ENCODE assay signal across 22 cellular contexts in genomic region chr13:27658569-27658968, GRCh38. TPM values are rescaled to one million over a fixed set of nuclear protein-coding genes. Genes with fewer than 3 reads are reported as not detected.
DNase-seq lines count a peak whose midpoint lies in the region; ATAC-seq and TF ChIP-seq lines count a peak whose summit lies in the region.
"Had no signal": no experiment of that assay in that cellular context is flagged by ENCODE, and none has a peak within 500 bp of the region (broad histone marks: within the 10 kb centered on the region; RNA-seq: fewer than 3 reads in every experiment).

No MANE protein-coding gene starts in this region.

- no peak overlapping the region for H2BK120ac ChIP-seq in IMR-90 (ENCODE audit: low read depth, low read length)

- H3K56ac ChIP-seq in IMR-90 (ENCODE audit: extremely low read depth, insufficient read depth, low read length) = no peak overlapping the region

- H4K5ac ChIP-seq in IMR-90 (ENCODE audit: low read depth, low read length) = no peak overlapping the region

- no peak overlapping the region for H2BK15ac ChIP-seq in IMR-90 (ENCODE audit: low read depth, low read length)

- H4K20me1 ChIP-seq in IMR-90 (ENCODE audit: insufficient read depth, low read length) = no peaks in the 10 kb centered on the region; the same call in 1 of the 2 replicates

- TF ChIP-seq CTCF in A673 (conservative IDR thresholded peaks at IDR 0.05; ENCODE audit: low read depth, low read length) (no peak), IMR-90 (conservative IDR thresholded peaks at IDR 0.05; ENCODE audit: low read depth, low read length) (no peak), cardiac fibroblast (IDR thresholded peaks at IDR 0.05; ENCODE audit: low read depth, low read length) (no peak)

- H3K23ac ChIP-seq in IMR-90 (ENCODE audit: low read depth, low read length) = no peak overlapping the region

- no peak overlapping the region for H2AK5ac ChIP-seq in IMR-90 (ENCODE audit: low read depth, low read length)

- H2BK5ac ChIP-seq in IMR-90 (ENCODE audit: low read depth, low read length, poor library complexity, severe bottlenecking) = no peak overlapping the region

- dilution Hi-C loops in IMR-90 (cut with HindIII; ENCODE audit: low sequenced_read_pairs, unreplicated experiment) = no loop called here

- no peak overlapping the region for H3K14ac ChIP-seq in IMR-90 (replicated peaks; ENCODE audit: low read depth, low read length)

- peaks cover 10% of the 10 kb centered on the region; the same call in 1 of the 2 replicates for H3K9me1 ChIP-seq in IMR-90 (ENCODE audit: insufficient read depth, low read length)

- no peak overlapping the region for H3K4me2 ChIP-seq in IMR-90 (ENCODE audit: low read depth, low read length)
- H3K4me2 ChIP-seq: A549 had no signal

- BruUV-seq in A673 (replicated peaks; lab: Mats Ljungman, UMichigan) (no TSS peak), IMR-90 (replicated peaks; lab: Mats Ljungman, UMichigan) (no TSS peak)

- H2AFZ ChIP-seq in IMR-90 (replicated peaks; ENCODE audit: low read length, poor library complexity) = no peak overlapping the region

- no peak overlapping the region for H2BK20ac ChIP-seq in IMR-90 (ENCODE audit: low read depth, low read length)

- no peak overlapping the region for H3K18ac ChIP-seq in IMR-90 (ENCODE audit: low read depth, low read length)

- POLR2A ChIA-PET in A673 (lab: Charles Lee; ENCODE audit: low non-redundant PET) (no interaction called here), IMR-90 (lab: Charles Lee; ENCODE audit: unreplicated experiment) (no interaction called here)

- H3K4me3 ChIP-seq in A673 (ENCODE audit: low read depth, low read length, poor library complexity, severe bottlenecking) = no peak overlapping the region
- no peak overlapping the region for H3K4me3 ChIP-seq in IMR-90 (ENCODE audit: insufficient read depth, low read depth, low read length)
- H3K4me3 ChIP-seq in cardiac fibroblast (replicated peaks in 1 of 2; ENCODE audit: low read depth in 2 of 2, low read length in 2 of 2) = no peak overlapping the region
- H3K4me3 ChIP-seq: A549, pancreas had no signal

- CTCF ChIA-PET in A673 (lab: Charles Lee) (no interaction called here), IMR-90 (lab: Yijun Ruan, JAX) (no interaction called here)

- H3K27me3 ChIP-seq in A673 (replicated peaks; ENCODE audit: insufficient read depth, low read depth, low read length, poor library complexity) (no peaks in the 10 kb centered on the region), IMR-90 (ENCODE audit: control insufficient read depth, insufficient read depth, low read length) (no peaks in the 10 kb centered on the region)
- H3K27me3 ChIP-seq: pancreas had no signal

- in situ Hi-C loops in IMR-90 (cut with MboI; ENCODE audit: low sequenced_read_pairs) = no loop called here

- ATAC-seq in IMR-90 (ENCODE audit: low read depth) (peak; percentile 47), GM18519 (IDR thresholded peaks at IDR 0.05; ENCODE audit: low FRiP score, unreplicated experiment) (no peak)
- ATAC-seq: A549; activated naive CD4-positive, alpha-beta T cell treated with anti-CD3 and anti-CD28 coated beads, Interleukin-2, amount 50 U/mL, for 72 hours; esophagus mucosa; sciatic nerve had no signal

- H3K27ac ChIP-seq in A673 (ENCODE audit: low read depth, low read length, poor library complexity, severe bottlenecking) = no peak overlapping the region
- H3K27ac ChIP-seq in IMR-90 (ENCODE audit: insufficient read depth, low read length) = peak overlapping the region; percentile 59; the same call in 1 of the 2 replicates
- H3K27ac ChIP-seq: A549 had no signal

- H3K79me1 ChIP-seq in IMR-90 (ENCODE audit: low read depth in 1 of 2, low read length in 2 of 2) = peaks cover 26 to 42% of the 10 kb centered on the region in 2 experiments

- intact Hi-C loops in A673 (cut with micrococcal nuclease; ENCODE audit: unreplicated experiment) (no loop called here), IMR-90 (cut with micrococcal nuclease) (no loop called here)

- no peak for TF ChIP-seq RAD21 in IMR-90 (IDR thresholded peaks at IDR 0.05; ENCODE audit: low read length)

- no peak overlapping the region for H3K9ac ChIP-seq in IMR-90 (ENCODE audit: low read depth, low read length)

- H4K91ac ChIP-seq in IMR-90 (ENCODE audit: insufficient read depth, low read depth, low read length) = no peak overlapping the region

- H2AK9ac ChIP-seq in IMR-90 (replicated peaks; ENCODE audit: low read depth, low read length, poor library complexity) = no peak overlapping the region

- no peak overlapping the region for H4K8ac ChIP-seq in IMR-90 (ENCODE audit: low read depth in 2 of 2, low read length in 2 of 2)

- H3K4me1 ChIP-seq in A673 (ENCODE audit: insufficient read depth, low read length, poor library complexity, severe bottlenecking) (peaks cover 4% of the 10 kb centered on the region), IMR-90 (ENCODE audit: control insufficient read depth, insufficient read depth, low read length) (peaks cover 5% of the 10 kb centered on the region)

- TF ChIP-seq POLR2A in IMR-90 (IDR thresholded peaks at IDR 0.05; ENCODE audit: low read depth, low read length) (no peak), erythroblast (IDR thresholded peaks at IDR 0.05; ENCODE audit: low read length) (no peak)

- no peaks in the 10 kb centered on the region for H3K9me3 ChIP-seq in A673 (ENCODE audit: low read depth, low read length, poor library complexity, severe bottlenecking)
- no peaks in the 10 kb centered on the region for H3K9me3 ChIP-seq in IMR-90 (ENCODE audit: control insufficient read depth, insufficient read depth, low read length)
- H3K9me3 ChIP-seq: A549, pancreas had no signal

- DNase-seq in A673 (ENCODE audit: low spot score) (peak; percentile 12), IMR-90 (peak; percentile 60), cardiac fibroblast (ENCODE audit: low read depth in 2 of 2) (peak; percentile 69 to 76), iris pigment epithelial cell (ENCODE audit: low read depth) (peak; percentile 71), iPS-NIHi11 (ENCODE audit: low spot score) (no peak), erythroblast (lab: John Stamatoyannopoulos, UW) (no peak), NCI-H524 treated with DMSO at 0.1 percent for 48 hours (lab: John Stamatoyannopoulos, UW) (no peak)
- DNase-seq: activated CD4-positive, alpha-beta T cell treated with anti-CD3 and anti-CD28 coated beads for 4 hours; CD4-positive, CD25-positive, alpha-beta regulatory T cell; DMS153; KG1; kidney; naive B cell; NCI-H2029 treated with DMSO at 0.1 percent for 48 hours; NCI-H510A; pancreas; stimulated activated CD4-positive, alpha-beta T cell treated with anti-CD3 and anti-CD28 coated beads, Interleukin-2, amount 100 ng/mL, for 24 hours had no signal

- H3K36me3 ChIP-seq in A673 (ENCODE audit: insufficient read depth, low read length, poor library complexity, severe bottlenecking) (no peaks in the 10 kb centered on the region), IMR-90 (ENCODE audit: control insufficient read depth, insufficient read depth, low read length) (peaks cover 2% of the 10 kb centered on the region)
- H3K36me3 ChIP-seq: pancreas had no signal

- no peak overlapping the region for H3K4ac ChIP-seq in IMR-90 (ENCODE audit: low read depth, low read length)

TF ChIP-seq in IMR-90, 13 proteins besides CTCF, POLR2A, EP300 and RAD21:
- no peak for TF ChIP-seq MAFK (IDR thresholded peaks at IDR 0.05; ENCODE audit: low read depth, low read length)
- TF ChIP-seq, protein P1, sequence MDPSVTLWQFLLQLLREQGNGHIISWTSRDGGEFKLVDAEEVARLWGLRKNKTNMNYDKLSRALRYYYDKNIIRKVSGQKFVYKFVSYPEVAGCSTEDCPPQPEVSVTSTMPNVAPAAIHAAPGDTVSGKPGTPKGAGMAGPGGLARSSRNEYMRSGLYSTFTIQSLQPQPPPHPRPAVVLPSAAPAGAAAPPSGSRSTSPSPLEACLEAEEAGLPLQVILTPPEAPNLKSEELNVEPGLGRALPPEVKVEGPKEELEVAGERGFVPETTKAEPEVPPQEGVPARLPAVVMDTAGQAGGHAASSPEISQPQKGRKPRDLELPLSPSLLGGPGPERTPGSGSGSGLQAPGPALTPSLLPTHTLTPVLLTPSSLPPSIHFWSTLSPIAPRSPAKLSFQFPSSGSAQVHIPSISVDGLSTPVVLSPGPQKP (IDR thresholded peaks at IDR 0.05; ENCODE audit: borderline replicate concordance, low read depth, low read length) = no peak
- no peak for TF ChIP-seq MAZ (IDR thresholded peaks at IDR 0.05; ENCODE audit: borderline replicate concordance, low read depth, low read length)
- TF ChIP-seq CEBPB (IDR thresholded peaks at IDR 0.05; ENCODE audit: low read depth, low read length) = no peak
- no peak for TF ChIP-seq MXI1 (IDR thresholded peaks at IDR 0.05; ENCODE audit: borderline replicate concordance, low read depth, low read length)
- TF ChIP-seq FOS (IDR thresholded peaks at IDR 0.05; ENCODE audit: low read depth, low read length) = no peak
- TF ChIP-seq SMC3 (IDR thresholded peaks at IDR 0.05; ENCODE audit: low read depth, low read length) = no peak
- no peak for TF ChIP-seq RCOR1 (IDR thresholded peaks at IDR 0.05; ENCODE audit: insufficient replicate concordance, low read length)
- TF ChIP-seq CHD1 (IDR thresholded peaks at IDR 0.05; ENCODE audit: low read depth, low read length) = no peak
- TF ChIP-seq RFX5 (IDR thresholded peaks at IDR 0.05; ENCODE audit: low read depth, low read length) = no peak
- no peak for TF ChIP-seq BHLHE40 (IDR thresholded peaks at IDR 0.05; ENCODE audit: low read depth, low read length)
- TF ChIP-seq NFE2L2 (IDR thresholded peaks at IDR 0.05; ENCODE audit: low read depth, low read length) = no peak
- no peak for TF ChIP-seq USF2 (IDR thresholded peaks at IDR 0.05; ENCODE audit: low read depth, low read length)

RNA-seq across cellular contexts. Expression of gene POLR1D, which starts 36.9 kb away (rescaled TPM):
- 116 and 118 TPM in 2 replicates for total RNA-seq in A673 (2021)
- total RNA-seq in IMR-90 (2012; rRNA removed) = 65.4 and 73.9 TPM in 2 replicates
- polyA plus RNA-seq in IMR-90 (2012; rRNA removed) = 93.0 and 110 TPM in 2 replicates
- 51.6 and 70.3 TPM in 2 replicates for polyA plus RNA-seq in IMR-90 (2012; cell fraction: cytosol; rRNA removed)
- polyA plus RNA-seq in IMR-90 (2012; cell fraction: nucleus; rRNA removed; ENCODE audit: low replicate concordance) = 30.3 and 82.4 TPM in 2 replicates

RNA-seq across cellular contexts. Expression of gene LNX2, which starts 38.2 kb away (rescaled TPM):
- total RNA-seq in A673 (2021) (5.9 and 6.4 TPM in 2 replicates), IMR-90 (2012; rRNA removed) (7.2 and 7.8 TPM in 2 replicates)
- 2.6 and 3.1 TPM in 2 replicates for polyA plus RNA-seq in IMR-90 (2012; rRNA removed)
- polyA plus RNA-seq in IMR-90 (2012; cell fraction: cytosol; rRNA removed) = 1.2 and 1.4 TPM in 2 replicates
- polyA plus RNA-seq in IMR-90 (2012; cell fraction: nucleus; rRNA removed; ENCODE audit: low replicate concordance) = 0.75 and 3.3 TPM in 2 replicates

Comparison
In these comparisons a context has a peak if more than half of its experiments do, and no peak if none do; other contexts are left out.
1. DNase-seq: peak in A673 (single experiment), IMR-90 (single experiment), cardiac fibroblast (2 of 2) and iris pigment epithelial cell (single experiment); none in iPS-NIHi11 (single experiment), erythroblast (0 of 2) and NCI-H524 treated with DMSO at 0.1 percent for 48 hours (single experiment).